In genomic region chr1:101080859-101081258, GRCh38 we compare ENCODE assay signal across 18 cellular contexts. TPM values are rescaled to one million over a fixed set of nuclear protein-coding genes. Genes with fewer than 3 reads are reported as not detected.
A peak's percentile ranks its signal among the peaks of the same experiment; 100 is the strongest.
DNase-seq lines count a peak whose midpoint lies in the region; ATAC-seq lines count a peak whose summit lies in the region.
"Had no signal": no experiment of that assay in that cellular context is flagged by ENCODE, and none has a peak within 500 bp of the region (broad histone marks: within the 10 kb centered on the region; RNA-seq: fewer than 3 reads in every experiment).

No MANE protein-coding gene starts in this region.

- peaks cover 14% of the 10 kb centered on the region for H3K9me3 Mint-ChIP-seq in activated naive CD8-positive, alpha-beta T cell treated with anti-CD3 and anti-CD28 coated beads, Interleukin-2, amount 10 ng/mL, durations not matched to agents 7 days and 5 days
- peaks cover 11% of the 10 kb centered on the region for H3K9me3 Mint-ChIP-seq in activated naive CD8-positive, alpha-beta T cell treated with anti-CD3 and anti-CD28 coated beads for 36 hours
- H3K9me3 Mint-ChIP-seq in T-cell, result peaks cover 0 to 5% (median 5%) of the 10 kb centered on the region in 3 donors

- no peaks in the 10 kb centered on the region for H3K27me3 Mint-ChIP-seq in activated naive CD8-positive, alpha-beta T cell treated with anti-CD3 and anti-CD28 coated beads, Interleukin-2, amount 10 ng/mL, durations not matched to agents 7 days and 5 days
- no peaks in the 10 kb centered on the region for H3K27me3 Mint-ChIP-seq in activated naive CD8-positive, alpha-beta T cell treated with anti-CD3 and anti-CD28 coated beads for 36 hours
- H3K27me3 Mint-ChIP-seq in T-cell, result no peaks in the 10 kb centered on the region

- H3K27ac Mint-ChIP-seq in activated naive CD8-positive, alpha-beta T cell treated with anti-CD3 and anti-CD28 coated beads, Interleukin-2, amount 10 ng/mL, durations not matched to agents 7 days and 5 days, result peak overlapping the region; percentile 98
- no peak overlapping the region for H3K27ac Mint-ChIP-seq in activated naive CD8-positive, alpha-beta T cell treated with anti-CD3 and anti-CD28 coated beads for 36 hours
- H3K27ac Mint-ChIP-seq in T-cell, result peak overlapping the region; percentile 88
- H3K27ac Mint-ChIP-seq: CD14-positive monocyte had no signal

- DNase-seq in activated naive CD8-positive, alpha-beta T cell treated with anti-CD3 and anti-CD28 coated beads, Interleukin-2, amount 10 ng/mL, durations not matched to agents 7 days and 5 days, result no peak
- DNase-seq in activated naive CD8-positive, alpha-beta T cell treated with anti-CD3 and anti-CD28 coated beads for 36 hours, result no peak
- DNase-seq in T-cell, result no peak
- DNase-seq in medulla oblongata (ENCODE audit: extremely low spot score), result peak; percentile 20
- DNase-seq in NCI-H2029 treated with DMSO at 0.1 percent for 48 hours (lab: John Stamatoyannopoulos, UW), result no peak
- no peak for DNase-seq in NCI-H1694 (lab: John Stamatoyannopoulos, UW)
- DNase-seq: body of pancreas, dorsolateral prefrontal cortex, heart right ventricle, NCI-H1105, NCI-H187 treated with DMSO at 0.1 percent for 48 hours, NCI-H2171 treated with DMSO at 0.1 percent for 48 hours, NCI-H510A, right lobe of liver had no signal

- ATAC-seq in activated naive CD8-positive, alpha-beta T cell treated with anti-CD3 and anti-CD28 coated beads, Interleukin-2, amount 10 ng/mL, durations not matched to agents 7 days and 5 days (ENCODE audit: low read depth), result no peak
- ATAC-seq in T-cell (replicated peaks in 1 of 4), result peak in 1 of 4 experiments; percentile 18
- ATAC-seq in HG02973 (IDR thresholded peaks at IDR 0.05; ENCODE audit: unreplicated experiment), result no peak
- ATAC-seq: body of pancreas, heart right ventricle, K562, right lobe of liver had no signal

- CTCF ChIA-PET in T-cell (lab: Charles Lee), result interaction anchor here in 1 of 2 donors (0.7 to 1.0 kb wide), 3 partner anchors 30 to 205 kb away, joined by 3 to 5 read pairs (median 3); no protein-coding TSS in a partner anchor

- no peak overlapping the region for H3K4me3 Mint-ChIP-seq in activated naive CD8-positive, alpha-beta T cell treated with anti-CD3 and anti-CD28 coated beads, Interleukin-2, amount 10 ng/mL, durations not matched to agents 7 days and 5 days
- no peak overlapping the region for H3K4me3 Mint-ChIP-seq in activated naive CD8-positive, alpha-beta T cell treated with anti-CD3 and anti-CD28 coated beads for 36 hours
- peak overlapping the region in 1 of 3 donors; percentile 70 for H3K4me3 Mint-ChIP-seq in T-cell
- H3K4me3 Mint-ChIP-seq: CD14-positive monocyte, mesothelial cell of epicardium had no signal

- POLR2A ChIA-PET in activated naive CD8-positive, alpha-beta T cell treated with anti-CD3 and anti-CD28 coated beads, Interleukin-2, amount 10 ng/mL, durations not matched to agents 7 days and 5 days (lab: Charles Lee), result interaction anchor here (1.0 to 2.1 kb wide), 4 partner anchors 31 to 158 kb away, joined by 3 to 7 read pairs (median 4); no protein-coding TSS in a partner anchor
- POLR2A ChIA-PET in T-cell (lab: Charles Lee), result no interaction called here

- H3K4me1 Mint-ChIP-seq in activated naive CD8-positive, alpha-beta T cell treated with anti-CD3 and anti-CD28 coated beads, Interleukin-2, amount 10 ng/mL, durations not matched to agents 7 days and 5 days, result peaks cover 29% of the 10 kb centered on the region
- H3K4me1 Mint-ChIP-seq in activated naive CD8-positive, alpha-beta T cell treated with anti-CD3 and anti-CD28 coated beads for 36 hours, result peaks cover 37% of the 10 kb centered on the region
- H3K4me1 Mint-ChIP-seq in T-cell, result peaks cover 51 to 57% (median 51%) of the 10 kb centered on the region in 3 donors

- H3K36me3 Mint-ChIP-seq in activated naive CD8-positive, alpha-beta T cell treated with anti-CD3 and anti-CD28 coated beads, Interleukin-2, amount 10 ng/mL, durations not matched to agents 7 days and 5 days, result peaks cover 73% of the 10 kb centered on the region
- H3K36me3 Mint-ChIP-seq in activated naive CD8-positive, alpha-beta T cell treated with anti-CD3 and anti-CD28 coated beads for 36 hours, result peaks cover 61% of the 10 kb centered on the region
- peaks cover 48% of the 10 kb centered on the region for H3K36me3 Mint-ChIP-seq in T-cell

RNA-seq across cellular contexts. Expression of gene DPH5, which starts 55.3 kb away (rescaled TPM):
- total RNA-seq in activated naive CD8-positive, alpha-beta T cell treated with anti-CD3 and anti-CD28 coated beads, Interleukin-2, amount 10 ng/mL, durations not matched to agents 7 days and 5 days, result 10 to 100 TPM; 32.4 to 37.1 TPM
- total RNA-seq in activated naive CD8-positive, alpha-beta T cell treated with anti-CD3 and anti-CD28 coated beads for 36 hours, result 10 to 100 TPM; 65.0 to 70.8 TPM
- total RNA-seq in T-cell, result 10 to 100 TPM; 42.7 to 65.6 (median 45.0) TPM
